ENCODE assay signal across 8 cellular contexts in genomic region chr10:46398212-46398886, GRCh38. TPM values are rescaled to one million over a fixed set of nuclear protein-coding genes. Genes with fewer than 3 reads are reported as not detected.
DNase-seq lines count a peak whose midpoint lies in the region; ATAC-seq and TF ChIP-seq lines count a peak whose summit lies in the region.
"Not testable (repeated sequence)": the region's sequence is repeated elsewhere in the genome, so short reads cannot be mapped to it uniquely, and the experiment has no call there.

No MANE protein-coding gene starts in this region.

- ATAC-seq in HG03432 (IDR thresholded peaks at IDR 0.05; ENCODE audit: unreplicated experiment) (peak; percentile 39), left lung (peak; percentile 95), psoas muscle (peak; percentile 68 to 94 (median 88)), upper lobe of left lung (ENCODE audit: low FRiP score in 2 of 2) (peak; percentile 79 to 95)

- H3K4me1 ChIP-seq in SJSA1 (replicated peaks); left lung; psoas muscle; upper lobe of left lung: not testable (repeated sequence)

- not testable (repeated sequence) for H3K27me3 ChIP-seq in SJSA1 (replicated peaks); left lung; psoas muscle (ENCODE audit: insufficient read depth in 3 of 3, low read length in 2 of 3); upper lobe of left lung

- not testable (repeated sequence) for TF ChIP-seq CTCF in left lung (IDR thresholded peaks at IDR 0.05); psoas muscle (IDR thresholded peaks at IDR 0.05); upper lobe of left lung (IDR thresholded peaks at IDR 0.05)

- 5 to 10% (median 8%) methylated on average over 6 to 11 of the region's 35 CpGs for WGBS in psoas muscle, 3 donors
- 11% methylated on average over 6 of the region's 35 CpGs for WGBS in upper lobe of left lung, 2 donors

- not testable (repeated sequence) for H3K36me3 ChIP-seq in SJSA1; left lung; psoas muscle (ENCODE audit: insufficient read depth in 1 of 2, low read depth in 1 of 2); upper lobe of left lung

- not testable (repeated sequence) for H3K9me3 ChIP-seq in SJSA1 (replicated peaks); left lung; psoas muscle; upper lobe of left lung

- DNase-seq in DMS53 (lab: John Stamatoyannopoulos, UW) (peak; percentile 59), SJSA1 (ENCODE audit: low read depth in 1 of 2, low spot score in 2 of 2) (peak; percentile 49 to 66), astrocyte of the hippocampus (ENCODE audit: low read depth, low spot score) (peak; percentile 33), fibroblast of peridontal ligament (ENCODE audit: extremely low read depth) (peak; percentile 24), left lung (peak in 1 of 2 donors; percentile 32), upper lobe of left lung (peak in 1 of 2 donors; percentile 44)
- DNase-seq in psoas muscle, result not testable (repeated sequence)

- H3K4me3 ChIP-seq in SJSA1 (peak overlapping the region; percentile 45), left lung (peak overlapping the region in 1 of 2 donors; percentile 13), psoas muscle (peak overlapping the region; percentile 50), upper lobe of left lung (peak overlapping the region in 3 of 4 donors; percentile 14 to 37 (median 36))

- not testable (repeated sequence) for TF ChIP-seq EP300 in upper lobe of left lung (IDR thresholded peaks at IDR 0.05)

- H3K27ac ChIP-seq in SJSA1 (peak overlapping the region; percentile 84), upper lobe of left lung (peak overlapping the region in 1 of 4 donors; percentile 35)
- H3K27ac ChIP-seq in left lung, psoas muscle: not testable (repeated sequence)

- TF ChIP-seq POLR2A in upper lobe of left lung (IDR thresholded peaks at IDR 0.05), result not testable (repeated sequence)

- intact Hi-C loops in left lung (cut with DNase I); psoas muscle (cut with DNase I): not testable (repeated sequence)

RNA-seq across cellular contexts. Expression of gene ANXA8L1, which starts 22.8 kb away (rescaled TPM):
- total RNA-seq in SJSA1 (2014; rRNA removed; shearing (Covaris generic)), result 0.16 TPM in 1 of 2 replicates, not detected in the other
- total RNA-seq in left lung (10 to 100 TPM in 1 of 2 donors, 1 to 10 TPM in 1; 7.2 to 13.2 TPM), psoas muscle (under 1 TPM in 1 of 4 donors, not detected in 3; 0.15 TPM), upper lobe of left lung (10 to 100 TPM; 10.5 to 45.3 (median 27.0) TPM)
- not detected for polyA plus RNA-seq in psoas muscle

Comparison
In these comparisons a context has a peak if more than half of its experiments do, and no peak if none do; other contexts are left out.
1. ATAC-seq: peak in every context shown above with its lines; median percentile 95 in left lung; 88 in psoas muscle; 87 in upper lobe of left lung; 39 in HG03432.